In genomic region chr17:69809331-69809730, GRCh38 we compare ENCODE assay signal across 19 cellular contexts.
DNase-seq lines count a peak whose midpoint lies in the region; ATAC-seq, FAIRE-seq and TF ChIP-seq lines count a peak whose summit lies in the region.
"Had no signal": no experiment of that assay in that cellular context is flagged by ENCODE, and none has a peak within 500 bp of the region (broad histone marks: within the 10 kb centered on the region; RNA-seq: fewer than 3 reads in every experiment).

No MANE protein-coding gene starts in this region.

- DNase-seq in H54 (ENCODE audit: insufficient read length, low spot score) (no peak), amniotic epithelial cell (ENCODE audit: low read depth) (peak; percentile 51), fibroblast of gingiva (ENCODE audit: low read depth) (peak; percentile 62), trophoblast cell (peak; percentile 74 to 87), islet precursor cell (no peak)
- DNase-seq: AML-193; Calu3; CD4-positive, CD25-positive, alpha-beta regulatory T cell; HFFc6; KG1; NCI-H187 treated with DMSO at 0.1 percent for 48 hours; NCI-H446 treated with DMSO at 0.1 percent for 48 hours; NCI-H774; PC-9 had no signal

- WGBS in trophoblast cell (ENCODE audit: extremely low coverage, insufficient coverage, insufficient read length) = no CpG with 5 or more reads among the region's 1 CpG

- H2BK120ac ChIP-seq in trophoblast cell (ENCODE audit: insufficient read depth, low read length, poor library complexity) = no peak overlapping the region

- no peak overlapping the region for H3K18ac ChIP-seq in trophoblast cell (ENCODE audit: low read length)

- H3K27me3 ChIP-seq in trophoblast cell (ENCODE audit: insufficient read depth, low read length) = no peaks in the 10 kb centered on the region

- no peak overlapping the region for H4K91ac ChIP-seq in trophoblast cell (ENCODE audit: low read depth, low read length)

- no peaks in the 10 kb centered on the region for H3K79me2 ChIP-seq in trophoblast cell (ENCODE audit: control insufficient read depth, insufficient read depth, low read length, poor library complexity)

- H3K4ac ChIP-seq in trophoblast cell (ENCODE audit: low read depth, low read length) = no peak overlapping the region

- ATAC-seq in HG03159 (IDR thresholded peaks at IDR 0.05; ENCODE audit: unreplicated experiment) (no peak), GM21723 (IDR thresholded peaks at IDR 0.05; ENCODE audit: unreplicated experiment) (no peak)
- ATAC-seq: Right ventricle myocardium inferior had no signal

- no peak overlapping the region for H3K23ac ChIP-seq in trophoblast cell (ENCODE audit: low read length)

- FAIRE-seq in H54 (lab: Jason Lieb, UNC) = peak; percentile 15
- FAIRE-seq: H1 had no signal

- H3K27ac ChIP-seq in trophoblast cell (ENCODE audit: low read depth, low read length) = no peak overlapping the region
- H3K27ac ChIP-seq: HL-60, PC-9 had no signal

- no peaks in the 10 kb centered on the region for H3K36me3 ChIP-seq in trophoblast cell (ENCODE audit: control insufficient read depth in 1 of 2, insufficient read depth in 2 of 2, low read length in 2 of 2)

- H3K4me2 ChIP-seq in trophoblast cell (ENCODE audit: low read length) = no peak overlapping the region
- H3K4me2 ChIP-seq: PC-9 had no signal

- H3K9me3 ChIP-seq in trophoblast cell (ENCODE audit: insufficient read depth, low read depth, low read length) = no peaks in the 10 kb centered on the region

- H3K9ac ChIP-seq in trophoblast cell (ENCODE audit: low read length) = no peak overlapping the region

- no peak overlapping the region for H2AFZ ChIP-seq in trophoblast cell (ENCODE audit: insufficient read depth, low read length, poor library complexity)
- H2AFZ ChIP-seq: PC-9 had no signal

- no peaks in the 10 kb centered on the region for H3K4me1 ChIP-seq in trophoblast cell (ENCODE audit: control insufficient read depth in 1 of 2, insufficient read depth in 2 of 2, low read length in 2 of 2)

- no peak overlapping the region for H3K14ac ChIP-seq in trophoblast cell (ENCODE audit: low read length)

- no peak overlapping the region for H2BK12ac ChIP-seq in trophoblast cell (ENCODE audit: low read length)

- no peaks in the 10 kb centered on the region for H3K79me1 ChIP-seq in trophoblast cell (ENCODE audit: low read length)

- H3K4me3 ChIP-seq in trophoblast cell (ENCODE audit: low read depth, low read length) = no peak overlapping the region
- H3K4me3 ChIP-seq: PC-9 had no signal

- H2BK5ac ChIP-seq in trophoblast cell (ENCODE audit: low read depth, low read length, poor library complexity) = no peak overlapping the region

- TF ChIP-seq POLR2A in H54 (IDR thresholded peaks at IDR 0.05; ENCODE audit: low read depth, low read length) = no peak

- no peak overlapping the region for H4K8ac ChIP-seq in trophoblast cell (ENCODE audit: low read depth, low read length)

- H4K12ac ChIP-seq in trophoblast cell (ENCODE audit: low read depth, low read length) = no peak overlapping the region

- H2AK5ac ChIP-seq in trophoblast cell (ENCODE audit: low read length) = no peak overlapping the region

Comparison
In these comparisons a context has a peak if more than half of its experiments do, and no peak if none do; other contexts are left out.
1. DNase-seq: peak in amniotic epithelial cell (single experiment), fibroblast of gingiva (single experiment) and trophoblast cell (2 of 2); none in H54 (single experiment) and islet precursor cell (single experiment).